In the genomic region with DNA sequence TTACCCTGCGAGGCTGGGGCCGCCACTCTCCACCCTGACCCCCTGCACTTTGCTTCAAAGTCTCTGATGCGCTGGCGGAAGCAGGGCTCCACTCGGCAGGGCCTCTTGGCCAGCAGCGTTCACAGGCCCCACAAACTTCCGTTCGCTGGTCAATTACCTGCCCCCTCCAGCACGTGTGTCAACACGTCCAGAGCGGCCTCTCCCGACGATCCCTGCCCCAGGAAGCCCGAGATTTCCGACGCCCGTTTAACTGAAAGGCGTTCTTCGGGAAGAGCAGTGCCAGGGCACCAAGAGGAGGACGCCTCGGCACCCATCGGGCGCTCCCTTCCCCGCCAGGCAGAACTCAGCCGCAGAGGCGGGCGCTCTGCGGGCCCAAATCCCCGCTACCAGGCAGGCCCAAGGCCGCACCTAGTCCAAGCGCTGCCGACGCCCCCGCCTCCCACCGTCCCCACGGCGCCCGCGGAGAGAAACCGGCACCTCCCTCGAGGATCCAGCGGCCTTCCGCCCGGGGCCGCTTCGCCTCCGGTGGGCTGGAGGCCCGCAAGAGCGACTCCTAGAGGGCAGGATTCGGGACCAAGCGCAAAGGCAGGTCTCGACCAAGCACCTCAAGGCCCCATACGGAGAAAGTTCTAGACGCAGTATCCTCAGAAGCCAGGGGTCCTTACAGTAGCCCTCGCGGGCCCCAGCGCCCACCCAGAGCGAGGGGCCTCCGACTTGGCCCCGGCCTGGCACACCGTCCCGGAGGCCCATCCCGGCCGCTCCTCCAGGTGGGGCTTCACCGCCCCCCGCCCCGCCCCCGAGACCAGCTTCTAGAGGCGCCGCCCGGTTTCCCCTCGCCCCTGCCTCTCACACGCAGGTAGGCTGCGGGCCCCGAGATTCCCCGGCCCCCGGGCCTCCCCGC, we compare ENCODE assay signal across 1 cellular context.
TF ChIP-seq lines count a peak whose summit lies in the region.

No MANE protein-coding gene starts in this region.

TF ChIP-seq in HepG2, 621 proteins besides CTCF, POLR2A, EP300 and RAD21 (continued from another document and continues in another):
- TF ChIP-seq, protein P1, sequence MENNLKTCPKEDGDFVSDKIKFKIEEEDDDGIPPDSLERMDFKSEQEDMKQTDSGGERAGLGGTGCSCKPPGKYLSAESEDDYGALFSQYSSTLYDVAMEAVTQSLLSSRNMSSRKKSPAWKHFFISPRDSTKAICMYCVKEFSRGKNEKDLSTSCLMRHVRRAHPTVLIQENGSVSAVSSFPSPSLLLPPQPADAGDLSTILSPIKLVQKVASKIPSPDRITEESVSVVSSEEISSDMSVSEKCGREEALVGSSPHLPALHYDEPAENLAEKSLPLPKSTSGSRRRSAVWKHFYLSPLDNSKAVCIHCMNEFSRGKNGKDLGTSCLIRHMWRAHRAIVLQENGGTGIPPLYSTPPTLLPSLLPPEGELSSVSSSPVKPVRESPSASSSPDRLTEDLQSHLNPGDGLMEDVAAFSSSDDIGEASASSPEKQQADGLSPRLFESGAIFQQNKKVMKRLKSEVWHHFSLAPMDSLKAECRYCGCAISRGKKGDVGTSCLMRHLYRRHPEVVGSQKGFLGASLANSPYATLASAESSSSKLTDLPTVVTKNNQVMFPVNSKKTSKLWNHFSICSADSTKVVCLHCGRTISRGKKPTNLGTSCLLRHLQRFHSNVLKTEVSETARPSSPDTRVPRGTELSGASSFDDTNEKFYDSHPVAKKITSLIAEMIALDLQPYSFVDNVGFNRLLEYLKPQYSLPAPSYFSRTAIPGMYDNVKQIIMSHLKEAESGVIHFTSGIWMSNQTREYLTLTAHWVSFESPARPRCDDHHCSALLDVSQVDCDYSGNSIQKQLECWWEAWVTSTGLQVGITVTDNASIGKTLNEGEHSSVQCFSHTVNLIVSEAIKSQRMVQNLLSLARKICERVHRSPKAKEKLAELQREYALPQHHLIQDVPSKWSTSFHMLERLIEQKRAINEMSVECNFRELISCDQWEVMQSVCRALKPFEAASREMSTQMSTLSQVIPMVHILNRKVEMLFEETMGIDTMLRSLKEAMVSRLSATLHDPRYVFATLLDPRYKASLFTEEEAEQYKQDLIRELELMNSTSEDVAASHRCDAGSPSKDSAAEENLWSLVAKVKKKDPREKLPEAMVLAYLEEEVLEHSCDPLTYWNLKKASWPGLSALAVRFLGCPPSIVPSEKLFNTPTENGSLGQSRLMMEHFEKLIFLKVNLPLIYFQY (CRISPR knock-in tag; IDR thresholded peaks at IDR 0.05; ENCODE audit: borderline replicate concordance): no peak
- TF ChIP-seq, protein P2, sequence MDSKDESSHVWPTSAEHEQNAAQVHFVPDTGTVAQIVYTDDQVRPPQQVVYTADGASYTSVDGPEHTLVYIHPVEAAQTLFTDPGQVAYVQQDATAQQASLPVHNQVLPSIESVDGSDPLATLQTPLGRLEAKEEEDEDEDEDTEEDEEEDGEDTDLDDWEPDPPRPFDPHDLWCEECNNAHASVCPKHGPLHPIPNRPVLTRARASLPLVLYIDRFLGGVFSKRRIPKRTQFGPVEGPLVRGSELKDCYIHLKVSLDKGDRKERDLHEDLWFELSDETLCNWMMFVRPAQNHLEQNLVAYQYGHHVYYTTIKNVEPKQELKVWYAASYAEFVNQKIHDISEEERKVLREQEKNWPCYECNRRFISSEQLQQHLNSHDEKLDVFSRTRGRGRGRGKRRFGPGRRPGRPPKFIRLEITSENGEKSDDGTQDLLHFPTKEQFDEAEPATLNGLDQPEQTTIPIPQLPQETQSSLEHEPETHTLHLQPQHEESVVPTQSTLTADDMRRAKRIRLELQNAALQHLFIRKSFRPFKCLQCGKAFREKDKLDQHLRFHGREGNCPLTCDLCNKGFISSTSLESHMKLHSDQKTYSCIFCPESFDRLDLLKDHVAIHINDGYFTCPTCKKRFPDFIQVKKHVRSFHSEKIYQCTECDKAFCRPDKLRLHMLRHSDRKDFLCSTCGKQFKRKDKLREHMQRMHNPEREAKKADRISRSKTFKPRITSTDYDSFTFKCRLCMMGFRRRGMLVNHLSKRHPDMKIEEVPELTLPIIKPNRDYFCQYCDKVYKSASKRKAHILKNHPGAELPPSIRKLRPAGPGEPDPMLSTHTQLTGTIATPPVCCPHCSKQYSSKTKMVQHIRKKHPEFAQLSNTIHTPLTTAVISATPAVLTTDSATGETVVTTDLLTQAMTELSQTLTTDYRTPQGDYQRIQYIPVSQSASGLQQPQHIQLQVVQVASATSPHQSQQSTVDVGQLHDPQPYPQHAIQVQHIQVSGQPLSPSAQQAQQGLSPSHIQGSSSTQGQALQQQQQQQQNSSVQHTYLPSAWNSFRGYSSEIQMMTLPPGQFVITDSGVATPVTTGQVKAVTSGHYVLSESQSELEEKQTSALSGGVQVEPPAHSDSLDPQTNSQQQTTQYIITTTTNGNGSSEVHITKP (CRISPR knock-in tag; IDR thresholded peaks at IDR 0.05; ENCODE audit: low read depth): no peak
- TF ChIP-seq, protein P3, sequence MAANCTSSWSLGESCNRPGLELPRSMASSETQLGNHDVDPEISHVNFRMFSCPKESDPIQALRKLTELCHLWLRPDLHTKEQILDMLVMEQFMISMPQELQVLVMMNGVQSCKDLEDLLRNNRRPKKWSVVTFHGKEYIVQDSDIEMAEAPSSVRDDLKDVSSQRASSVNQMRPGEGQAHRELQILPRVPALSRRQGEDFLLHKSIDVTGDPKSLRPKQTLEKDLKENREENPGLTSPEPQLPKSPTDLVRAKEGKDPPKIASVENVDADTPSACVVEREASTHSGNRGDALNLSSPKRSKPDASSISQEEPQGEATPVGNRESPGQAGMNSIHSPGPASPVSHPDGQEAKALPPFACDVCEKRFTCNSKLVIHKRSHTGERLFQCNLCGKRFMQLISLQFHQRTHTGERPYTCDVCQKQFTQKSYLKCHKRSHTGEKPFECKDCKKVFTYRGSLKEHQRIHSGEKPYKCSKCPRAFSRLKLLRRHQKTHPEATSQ (CRISPR knock-in tag; IDR thresholded peaks at IDR 0.05; ENCODE audit: borderline replicate concordance): no peak
- peak; percentile 25; the same call in 1 of the 2 replicates for TF ChIP-seq YEATS2 (CRISPR knock-in tag; IDR thresholded peaks at IDR 0.05; ENCODE audit: borderline replicate concordance)
- TF ChIP-seq ZNF781 (CRISPR knock-in tag; IDR thresholded peaks at IDR 0.05; ENCODE audit: borderline replicate concordance, not compliant biosample characterization): peak; percentile 50
- peak; percentile 24; the same call in 1 of the 2 replicates for TF ChIP-seq ZNF619 (CRISPR knock-in tag; IDR thresholded peaks at IDR 0.05)
- no peak for TF ChIP-seq SMAD1 (CRISPR knock-in tag; IDR thresholded peaks at IDR 0.05; ENCODE audit: borderline replicate concordance, low read depth)
- TF ChIP-seq FLYWCH1 (CRISPR knock-in tag; IDR thresholded peaks at IDR 0.05): no peak
- TF ChIP-seq ZNF552 (CRISPR knock-in tag; IDR thresholded peaks at IDR 0.05; ENCODE audit: borderline replicate concordance): 0 out of 2 replicates have a peak, but pooled peaks have one; percentile 37
- TF ChIP-seq ARNTL (CRISPR knock-in tag; IDR thresholded peaks at IDR 0.05): peak; percentile 85
- TF ChIP-seq, protein P4, sequence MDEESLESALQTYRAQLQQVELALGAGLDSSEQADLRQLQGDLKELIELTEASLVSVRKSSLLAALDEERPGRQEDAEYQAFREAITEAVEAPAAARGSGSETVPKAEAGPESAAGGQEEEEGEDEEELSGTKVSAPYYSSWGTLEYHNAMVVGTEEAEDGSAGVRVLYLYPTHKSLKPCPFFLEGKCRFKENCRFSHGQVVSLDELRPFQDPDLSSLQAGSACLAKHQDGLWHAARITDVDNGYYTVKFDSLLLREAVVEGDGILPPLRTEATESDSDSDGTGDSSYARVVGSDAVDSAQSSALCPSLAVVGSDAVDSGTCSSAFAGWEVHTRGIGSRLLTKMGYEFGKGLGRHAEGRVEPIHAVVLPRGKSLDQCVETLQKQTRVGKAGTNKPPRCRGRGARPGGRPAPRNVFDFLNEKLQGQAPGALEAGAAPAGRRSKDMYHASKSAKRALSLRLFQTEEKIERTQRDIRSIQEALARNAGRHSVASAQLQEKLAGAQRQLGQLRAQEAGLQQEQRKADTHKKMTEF (CRISPR knock-in tag; IDR thresholded peaks at IDR 0.05): 0 out of 2 replicates have a peak, but pooled peaks have one; percentile 32
- TF ChIP-seq, protein P5, sequence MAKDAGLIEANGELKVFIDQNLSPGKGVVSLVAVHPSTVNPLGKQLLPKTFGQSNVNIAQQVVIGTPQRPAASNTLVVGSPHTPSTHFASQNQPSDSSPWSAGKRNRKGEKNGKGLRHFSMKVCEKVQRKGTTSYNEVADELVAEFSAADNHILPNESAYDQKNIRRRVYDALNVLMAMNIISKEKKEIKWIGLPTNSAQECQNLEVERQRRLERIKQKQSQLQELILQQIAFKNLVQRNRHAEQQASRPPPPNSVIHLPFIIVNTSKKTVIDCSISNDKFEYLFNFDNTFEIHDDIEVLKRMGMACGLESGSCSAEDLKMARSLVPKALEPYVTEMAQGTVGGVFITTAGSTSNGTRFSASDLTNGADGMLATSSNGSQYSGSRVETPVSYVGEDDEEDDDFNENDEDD (CRISPR knock-in tag; IDR thresholded peaks at IDR 0.05; ENCODE audit: borderline replicate concordance): peak; percentile 66; the same call in 1 of the 2 replicates
- TF ChIP-seq BCL6 (CRISPR knock-in tag; IDR thresholded peaks at IDR 0.05): peak; percentile 21; the same call in 1 of the 2 replicates
- TF ChIP-seq, protein P6, sequence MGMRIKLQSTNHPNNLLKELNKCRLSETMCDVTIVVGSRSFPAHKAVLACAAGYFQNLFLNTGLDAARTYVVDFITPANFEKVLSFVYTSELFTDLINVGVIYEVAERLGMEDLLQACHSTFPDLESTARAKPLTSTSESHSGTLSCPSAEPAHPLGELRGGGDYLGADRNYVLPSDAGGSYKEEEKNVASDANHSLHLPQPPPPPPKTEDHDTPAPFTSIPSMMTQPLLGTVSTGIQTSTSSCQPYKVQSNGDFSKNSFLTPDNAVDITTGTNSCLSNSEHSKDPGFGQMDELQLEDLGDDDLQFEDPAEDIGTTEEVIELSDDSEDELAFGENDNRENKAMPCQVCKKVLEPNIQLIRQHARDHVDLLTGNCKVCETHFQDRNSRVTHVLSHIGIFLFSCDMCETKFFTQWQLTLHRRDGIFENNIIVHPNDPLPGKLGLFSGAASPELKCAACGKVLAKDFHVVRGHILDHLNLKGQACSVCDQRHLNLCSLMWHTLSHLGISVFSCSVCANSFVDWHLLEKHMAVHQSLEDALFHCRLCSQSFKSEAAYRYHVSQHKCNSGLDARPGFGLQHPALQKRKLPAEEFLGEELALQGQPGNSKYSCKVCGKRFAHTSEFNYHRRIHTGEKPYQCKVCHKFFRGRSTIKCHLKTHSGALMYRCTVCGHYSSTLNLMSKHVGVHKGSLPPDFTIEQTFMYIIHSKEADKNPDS (CRISPR knock-in tag; IDR thresholded peaks at IDR 0.05): no peak
- peak; percentile 73; the same call in 1 of the 3 replicates for TF ChIP-seq MXI1 (IDR thresholded peaks at IDR 0.05; ENCODE audit: borderline replicate concordance, low read depth, low read length)
- TF ChIP-seq ETV5 (CRISPR knock-in tag; IDR thresholded peaks at IDR 0.05; ENCODE audit: borderline replicate concordance): peak; percentile 91
- TF ChIP-seq, protein P7, sequence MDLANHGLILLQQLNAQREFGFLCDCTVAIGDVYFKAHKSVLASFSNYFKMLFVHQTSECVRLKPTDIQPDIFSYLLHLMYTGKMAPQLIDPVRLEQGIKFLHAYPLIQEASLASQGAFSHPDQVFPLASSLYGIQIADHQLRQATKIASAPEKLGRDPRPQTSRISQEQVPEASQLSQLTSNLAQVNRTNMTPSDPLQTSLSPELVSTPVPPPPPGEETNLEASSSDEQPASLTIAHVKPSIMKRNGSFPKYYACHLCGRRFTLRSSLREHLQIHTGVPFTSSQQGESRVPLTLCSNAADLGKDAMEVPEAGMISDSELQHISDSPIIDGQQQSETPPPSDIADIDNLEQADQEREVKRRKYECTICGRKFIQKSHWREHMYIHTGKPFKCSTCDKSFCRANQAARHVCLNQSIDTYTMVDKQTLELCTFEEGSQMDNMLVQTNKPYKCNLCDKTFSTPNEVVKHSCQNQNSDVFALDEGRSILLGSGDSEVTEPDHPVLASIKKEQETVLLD (CRISPR knock-in tag; IDR thresholded peaks at IDR 0.05; ENCODE audit: low read depth): 0 out of 2 replicates have a peak, but pooled peaks have one; percentile 63
- TF ChIP-seq, protein P8, sequence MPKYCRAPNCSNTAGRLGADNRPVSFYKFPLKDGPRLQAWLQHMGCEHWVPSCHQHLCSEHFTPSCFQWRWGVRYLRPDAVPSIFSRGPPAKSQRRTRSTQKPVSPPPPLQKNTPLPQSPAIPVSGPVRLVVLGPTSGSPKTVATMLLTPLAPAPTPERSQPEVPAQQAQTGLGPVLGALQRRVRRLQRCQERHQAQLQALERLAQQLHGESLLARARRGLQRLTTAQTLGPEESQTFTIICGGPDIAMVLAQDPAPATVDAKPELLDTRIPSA (CRISPR knock-in tag; IDR thresholded peaks at IDR 0.05; ENCODE audit: borderline replicate concordance): no peak
- TF ChIP-seq SP5 (CRISPR knock-in tag; IDR thresholded peaks at IDR 0.05; ENCODE audit: borderline replicate concordance, low read depth): 0 out of 2 replicates have a peak, but pooled peaks have one; percentile 19
- peak; percentile 83 for TF ChIP-seq MYC (CRISPR knock-in tag; IDR thresholded peaks at IDR 0.05; ENCODE audit: borderline replicate concordance)
- TF ChIP-seq, protein P9, sequence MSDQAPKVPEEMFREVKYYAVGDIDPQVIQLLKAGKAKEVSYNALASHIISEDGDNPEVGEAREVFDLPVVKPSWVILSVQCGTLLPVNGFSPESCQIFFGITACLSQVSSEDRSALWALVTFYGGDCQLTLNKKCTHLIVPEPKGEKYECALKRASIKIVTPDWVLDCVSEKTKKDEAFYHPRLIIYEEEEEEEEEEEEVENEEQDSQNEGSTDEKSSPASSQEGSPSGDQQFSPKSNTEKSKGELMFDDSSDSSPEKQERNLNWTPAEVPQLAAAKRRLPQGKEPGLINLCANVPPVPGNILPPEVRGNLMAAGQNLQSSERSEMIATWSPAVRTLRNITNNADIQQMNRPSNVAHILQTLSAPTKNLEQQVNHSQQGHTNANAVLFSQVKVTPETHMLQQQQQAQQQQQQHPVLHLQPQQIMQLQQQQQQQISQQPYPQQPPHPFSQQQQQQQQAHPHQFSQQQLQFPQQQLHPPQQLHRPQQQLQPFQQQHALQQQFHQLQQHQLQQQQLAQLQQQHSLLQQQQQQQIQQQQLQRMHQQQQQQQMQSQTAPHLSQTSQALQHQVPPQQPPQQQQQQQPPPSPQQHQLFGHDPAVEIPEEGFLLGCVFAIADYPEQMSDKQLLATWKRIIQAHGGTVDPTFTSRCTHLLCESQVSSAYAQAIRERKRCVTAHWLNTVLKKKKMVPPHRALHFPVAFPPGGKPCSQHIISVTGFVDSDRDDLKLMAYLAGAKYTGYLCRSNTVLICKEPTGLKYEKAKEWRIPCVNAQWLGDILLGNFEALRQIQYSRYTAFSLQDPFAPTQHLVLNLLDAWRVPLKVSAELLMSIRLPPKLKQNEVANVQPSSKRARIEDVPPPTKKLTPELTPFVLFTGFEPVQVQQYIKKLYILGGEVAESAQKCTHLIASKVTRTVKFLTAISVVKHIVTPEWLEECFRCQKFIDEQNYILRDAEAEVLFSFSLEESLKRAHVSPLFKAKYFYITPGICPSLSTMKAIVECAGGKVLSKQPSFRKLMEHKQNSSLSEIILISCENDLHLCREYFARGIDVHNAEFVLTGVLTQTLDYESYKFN (CRISPR knock-in tag; conservative IDR thresholded peaks at IDR 0.05): peak; percentile 75; the same call in 1 of the 2 replicates
- TF ChIP-seq ZFP37 (CRISPR knock-in tag; IDR thresholded peaks at IDR 0.05; ENCODE audit: borderline replicate concordance): no peak
- TF ChIP-seq, protein P10, sequence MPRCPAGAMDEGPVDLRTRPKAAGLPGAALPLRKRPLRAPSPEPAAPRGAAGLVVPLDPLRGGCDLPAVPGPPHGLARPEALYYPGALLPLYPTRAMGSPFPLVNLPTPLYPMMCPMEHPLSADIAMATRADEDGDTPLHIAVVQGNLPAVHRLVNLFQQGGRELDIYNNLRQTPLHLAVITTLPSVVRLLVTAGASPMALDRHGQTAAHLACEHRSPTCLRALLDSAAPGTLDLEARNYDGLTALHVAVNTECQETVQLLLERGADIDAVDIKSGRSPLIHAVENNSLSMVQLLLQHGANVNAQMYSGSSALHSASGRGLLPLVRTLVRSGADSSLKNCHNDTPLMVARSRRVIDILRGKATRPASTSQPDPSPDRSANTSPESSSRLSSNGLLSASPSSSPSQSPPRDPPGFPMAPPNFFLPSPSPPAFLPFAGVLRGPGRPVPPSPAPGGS (CRISPR knock-in tag; IDR thresholded peaks at IDR 0.05): peak; percentile 62; the same call in 1 of the 2 replicates
